In the genomic region with DNA sequence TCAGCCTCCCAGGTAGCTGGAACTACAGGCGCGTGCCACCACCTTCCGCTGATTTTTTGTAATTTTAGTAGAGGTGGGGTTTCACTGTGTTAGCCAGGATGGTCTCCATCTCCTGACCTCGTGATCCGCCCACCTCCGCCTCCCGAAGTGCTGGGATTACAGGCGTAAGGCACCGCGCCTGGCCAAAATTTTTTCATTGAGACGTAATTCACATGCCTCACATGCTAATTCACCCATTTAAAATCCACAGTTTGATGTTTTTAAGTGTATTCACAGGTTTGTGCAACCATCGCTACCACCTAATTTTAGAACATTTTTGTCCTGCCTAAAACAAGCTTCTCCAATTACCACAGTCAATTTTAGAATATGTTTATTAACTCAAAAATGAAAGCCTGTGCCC, we compare ENCODE assay signal across 23 cellular contexts.
"Had no signal": no experiment of that assay in that cellular context is flagged by ENCODE, and none has a peak within 500 bp of the region (broad histone marks: within the 10 kb centered on the region; RNA-seq: fewer than 3 reads in every experiment).

No MANE protein-coding gene starts in this region.

- DNase-seq: colonic mucosa; cortex of kidney; dermis blood vessel endothelial cell; dorsolateral prefrontal cortex; effector CD4-positive, alpha-beta T cell; effector CD8-positive, alpha-beta T cell; effector memory CD4-positive, alpha-beta T cell; effector memory CD8-positive, alpha-beta T cell; endodermal cell; erythroblast; esophagus squamous epithelium; foreskin fibroblast; foreskin keratinocyte; foreskin melanocyte; gastrocnemius medialis; glutamatergic neuron; head of caudate nucleus; heart left ventricle; heart right ventricle had no signal

- H3K9me3 ChIP-seq: colonic mucosa, esophagus muscularis mucosa, esophagus squamous epithelium, gastrocnemius medialis, gastroesophageal sphincter, heart left ventricle, heart right ventricle had no signal

- H3K4me1 ChIP-seq: colonic mucosa, esophagus muscularis mucosa, foreskin keratinocyte, gastrocnemius medialis, gastroesophageal sphincter had no signal

- H3K27me3 ChIP-seq: colonic mucosa, dorsolateral prefrontal cortex, esophagus muscularis mucosa, esophagus squamous epithelium, foreskin keratinocyte, gastrocnemius medialis, gastroesophageal sphincter, heart left ventricle, heart right ventricle had no signal

- H3K36me3 ChIP-seq: colonic mucosa, esophagus muscularis mucosa, esophagus squamous epithelium, gastrocnemius medialis, gastroesophageal sphincter, heart left ventricle, heart right ventricle had no signal

- H3K27ac ChIP-seq: colonic mucosa, coronary artery, dorsolateral prefrontal cortex, epithelial cell of prostate, esophagus muscularis mucosa, esophagus squamous epithelium, foreskin keratinocyte, gastrocnemius medialis, gastroesophageal sphincter, heart left ventricle, heart right ventricle had no signal

- H3K4me3 ChIP-seq: colonic mucosa, coronary artery, dorsolateral prefrontal cortex, esophagus muscularis mucosa, esophagus squamous epithelium, gastrocnemius medialis, gastroesophageal sphincter, heart left ventricle, heart right ventricle had no signal
